Comparison of ENCODE assay signal across 30 cellular contexts in genomic region chr7:81783818-81784217, GRCh38. TPM values are rescaled to one million over a fixed set of nuclear protein-coding genes. Genes with fewer than 3 reads are reported as not detected.
"Had no signal": no experiment of that assay in that cellular context is flagged by ENCODE, and none has a peak within 500 bp of the region (broad histone marks: within the 10 kb centered on the region; RNA-seq: fewer than 3 reads in every experiment).

No MANE protein-coding gene starts in this region.

- H3K9me3 ChIP-seq: adrenal gland, gastroesophageal sphincter, neutrophil, ovary, right lobe of liver, testis, transverse colon had no signal

- ATAC-seq: activated T-cell treated with anti-CD3 and anti-CD28 coated beads, Interleukin-2, amount 50 U/mL, for 72 hours; gastroesophageal sphincter; left colon; right lobe of liver; stimulated activated naive CD8-positive, alpha-beta T cell treated with anti-CD3 and anti-CD28 coated beads, Interleukin-15, Interleukin-2, amounts not matched to agents 100 U/mL and 50 U/mL, for 24 hours had no signal

- H3K27ac ChIP-seq: adrenal gland, cardiac muscle cell, coronary artery, dorsolateral prefrontal cortex, gastroesophageal sphincter, neutrophil, ovary, right lobe of liver, testis, transverse colon, VCaP had no signal

- H3K36me3 ChIP-seq: adrenal gland, cardiac muscle cell, gastroesophageal sphincter, neutrophil, ovary, right lobe of liver, transverse colon had no signal

- H3K4me1 ChIP-seq: adrenal gland, gastroesophageal sphincter, right lobe of liver, testis, transverse colon had no signal

- H3K4me3 ChIP-seq: adrenal gland, cardiac muscle cell, coronary artery, dorsolateral prefrontal cortex, gastroesophageal sphincter, ovary, right lobe of liver, testis, transverse colon had no signal

- DNase-seq: activated CD4-positive, alpha-beta T cell treated with anti-CD3 and anti-CD28 coated beads for 4 hours; activated CD4-positive, alpha-beta T cell treated with anti-CD3 and anti-CD28 coated beads, Interleukin-2, amount 50 U/mL, for 4 hours; activated effector memory CD4-positive, alpha-beta T cell treated with Interleukin-2 at 50 U/mL for 16 hours; activated naive CD4-positive, alpha-beta T cell treated with anti-CD3 and anti-CD28 coated beads for 36 hours; activated naive CD8-positive, alpha-beta T cell treated with anti-CD3 and anti-CD28 coated beads for 36 hours; activated T-cell treated with anti-CD3 and anti-CD28 coated beads for 4 hours; activated T-cell treated with anti-CD3 and anti-CD28 coated beads, Interleukin-2, amount 50 U/mL, for 72 hours; adrenal gland; aorta; dorsolateral prefrontal cortex; effector memory CD4-positive, alpha-beta T cell; erythroblast; head of caudate nucleus; hippocampal formation; kidney; left colon; mammary epithelial cell; nephron progenitor cell; ovary; right lobe of liver; stimulated activated CD4-positive, alpha-beta T cell treated with anti-CD3 and anti-CD28 coated beads, Interleukin-4, amount 100 ng/mL, for 1 hour; stimulated activated naive CD8-positive, alpha-beta T cell treated with anti-CD3 and anti-CD28 coated beads, Interleukin-15, Interleukin-2, amounts not matched to agents 100 U/mL and 50 U/mL, for 24 hours; testis; transverse colon had no signal

RNA-seq across cellular contexts. Expression of gene HGF, which starts 14.0 kb away (rescaled TPM):
- total RNA-seq: activated naive CD4-positive, alpha-beta T cell treated with anti-CD3 and anti-CD28 coated beads for 36 hours; activated naive CD8-positive, alpha-beta T cell treated with anti-CD3 and anti-CD28 coated beads for 36 hours; activated T-cell treated with anti-CD3 and anti-CD28 coated beads, Interleukin-2, amount 50 U/mL, for 72 hours; progenitor cell of endocrine pancreas had no signal
